ENCODE assay signal across 9 cellular contexts in the genomic region with DNA sequence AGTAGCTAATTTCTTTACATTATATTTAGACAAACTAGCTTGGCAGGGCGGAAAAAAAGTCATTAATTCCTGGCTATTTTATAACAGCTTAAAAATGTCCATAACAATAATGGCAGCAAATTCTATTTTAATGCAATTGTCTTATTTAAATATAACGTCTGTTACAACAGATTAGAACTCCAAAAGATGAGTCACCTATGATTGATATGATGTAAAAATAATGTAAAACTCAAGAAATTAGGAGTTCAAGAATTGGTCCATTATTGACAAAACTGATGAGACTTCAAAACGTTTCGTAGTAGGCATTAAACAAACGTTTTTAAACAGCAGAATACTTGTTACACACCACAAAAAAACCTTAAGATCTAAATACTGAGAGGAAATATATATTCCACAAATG. TPM values are rescaled to one million over a fixed set of nuclear protein-coding genes. Genes with fewer than 3 reads are reported as not detected.
DNase-seq lines count a peak whose midpoint lies in the region; ATAC-seq lines count a peak whose summit lies in the region.
"Had no signal": no experiment of that assay in that cellular context is flagged by ENCODE, and none has a peak within 500 bp of the region (broad histone marks: within the 10 kb centered on the region; RNA-seq: fewer than 3 reads in every experiment).

No MANE protein-coding gene starts in this region.

- intact Hi-C loops in dendritic cell treated with granulocyte-macrophage colony-stimulating factor and Interleukin-4, amounts not matched to agents 40 ng/mL and 50 ng/mL, for 4 days (cut with micrococcal nuclease), result loop anchor here (5.0 to 10.0 kb wide), 4 partner anchors 63 to 372 kb away; partner anchors contain the start of genes CCT4, COMMD1 and USP34

- peak overlapping the region; percentile 98 for H3K27ac Mint-ChIP-seq in dendritic cell treated with granulocyte-macrophage colony-stimulating factor and Interleukin-4, amounts not matched to agents 40 ng/mL and 50 ng/mL, for 4 days
- peak overlapping the region; percentile 90 to 91 for H3K27ac Mint-ChIP-seq in natural killer cell treated with Interleukin-12 subunit alpha and Interleukin-12 subunit beta and Interleukin-15 and Interleukin-18, amount 100 ng/mL, for 72 hours

- DNase-seq in Karpas-422, result no peak
- no peak for DNase-seq in natural killer cell treated with Interleukin-12 subunit alpha and Interleukin-12 subunit beta and Interleukin-15 and Interleukin-18, amount 100 ng/mL, for 72 hours (ENCODE audit: low spot score)
- DNase-seq in activated CD4-positive, CD25-positive, alpha-beta regulatory T cell (lab: John Stamatoyannopoulos, UW), result no peak
- DNase-seq in NCI-H446 treated with DMSO at 0.1 percent for 48 hours (lab: John Stamatoyannopoulos, UW), result no peak
- DNase-seq in NCI-H146 (lab: John Stamatoyannopoulos, UW), result no peak
- DNase-seq: NCI-H748 treated with DMSO at 0.1 percent for 48 hours had no signal

- H3K27me3 Mint-ChIP-seq in dendritic cell treated with granulocyte-macrophage colony-stimulating factor and Interleukin-4, amounts not matched to agents 40 ng/mL and 50 ng/mL, for 4 days, result no peaks in the 10 kb centered on the region
- H3K27me3 Mint-ChIP-seq in natural killer cell treated with Interleukin-12 subunit alpha and Interleukin-12 subunit beta and Interleukin-15 and Interleukin-18, amount 100 ng/mL, for 72 hours, result no peaks in the 10 kb centered on the region

- no peaks in the 10 kb centered on the region for H3K9me3 ChIP-seq in BLaER1
- H3K9me3 ChIP-seq in Karpas-422 (ENCODE audit: low read length), result no peaks in the 10 kb centered on the region

- peak overlapping the region; percentile 99 for H3K27ac ChIP-seq in BLaER1
- H3K27ac ChIP-seq in Karpas-422 (ENCODE audit: low read length), result peak overlapping the region; percentile 88

- peaks cover 33% of the 10 kb centered on the region for H3K4me1 Mint-ChIP-seq in dendritic cell treated with granulocyte-macrophage colony-stimulating factor and Interleukin-4, amounts not matched to agents 40 ng/mL and 50 ng/mL, for 4 days (ENCODE audit: low read depth)
- H3K4me1 Mint-ChIP-seq in natural killer cell treated with Interleukin-12 subunit alpha and Interleukin-12 subunit beta and Interleukin-15 and Interleukin-18, amount 100 ng/mL, for 72 hours (ENCODE audit: low read depth in 2 of 2), result peaks cover 35 to 47% of the 10 kb centered on the region in 2 donors

- no peak overlapping the region for H2AFZ ChIP-seq in Karpas-422 (ENCODE audit: low read length)

- H3K4me3 Mint-ChIP-seq in dendritic cell treated with granulocyte-macrophage colony-stimulating factor and Interleukin-4, amounts not matched to agents 40 ng/mL and 50 ng/mL, for 4 days, result peak overlapping the region; percentile 98
- peak overlapping the region; percentile 95 for H3K4me3 Mint-ChIP-seq in natural killer cell treated with Interleukin-12 subunit alpha and Interleukin-12 subunit beta and Interleukin-15 and Interleukin-18, amount 100 ng/mL, for 72 hours

- H3K4me1 ChIP-seq in BLaER1 (peaks cover 61% of the 10 kb centered on the region), Karpas-422 (ENCODE audit: low read length) (peaks cover 59% of the 10 kb centered on the region)

- H3K4me2 ChIP-seq in BLaER1 (peak overlapping the region; percentile 85), Karpas-422 (ENCODE audit: low read depth, low read length, poor library complexity, severe bottlenecking) (peak overlapping the region; percentile 77)

- H3K9me2 ChIP-seq in Karpas-422 (replicated peaks; ENCODE audit: insufficient read depth, low read length), result no peaks in the 10 kb centered on the region

- H3K36me3 ChIP-seq in BLaER1 (peaks cover 31% of the 10 kb centered on the region), Karpas-422 (ENCODE audit: insufficient read depth, low read length) (peaks cover 38% of the 10 kb centered on the region; the same call in 1 of the 2 replicates)

- H4K20me1 ChIP-seq in BLaER1 (peaks cover 60% of the 10 kb centered on the region), Karpas-422 (ENCODE audit: insufficient read depth, low read depth, low read length) (peaks cover 55% of the 10 kb centered on the region)

- no peaks in the 10 kb centered on the region for H3K9me3 Mint-ChIP-seq in dendritic cell treated with granulocyte-macrophage colony-stimulating factor and Interleukin-4, amounts not matched to agents 40 ng/mL and 50 ng/mL, for 4 days
- H3K9me3 Mint-ChIP-seq in natural killer cell treated with Interleukin-12 subunit alpha and Interleukin-12 subunit beta and Interleukin-15 and Interleukin-18, amount 100 ng/mL, for 72 hours, result no peaks in the 10 kb centered on the region

- H3K36me3 Mint-ChIP-seq in dendritic cell treated with granulocyte-macrophage colony-stimulating factor and Interleukin-4, amounts not matched to agents 40 ng/mL and 50 ng/mL, for 4 days (ENCODE audit: low read depth), result peaks cover 43% of the 10 kb centered on the region
- peaks cover 14% of the 10 kb centered on the region for H3K36me3 Mint-ChIP-seq in natural killer cell treated with Interleukin-12 subunit alpha and Interleukin-12 subunit beta and Interleukin-15 and Interleukin-18, amount 100 ng/mL, for 72 hours

- H3K27me3 ChIP-seq in BLaER1 (no peaks in the 10 kb centered on the region), Karpas-422 (ENCODE audit: low read length) (no peaks in the 10 kb centered on the region)

- ATAC-seq in natural killer cell treated with Interleukin-12 subunit alpha and Interleukin-12 subunit beta and Interleukin-15 and Interleukin-18, amount 100 ng/mL, for 72 hours, result no peak
- no peak for ATAC-seq in HG02981 (IDR thresholded peaks at IDR 0.05; ENCODE audit: unreplicated experiment)

- H3K9ac ChIP-seq in BLaER1 (peak overlapping the region; percentile 99), Karpas-422 (ENCODE audit: low read length) (peak overlapping the region; percentile 94)

- H3K4me3 ChIP-seq in BLaER1 (peak overlapping the region; percentile 80), Karpas-422 (ENCODE audit: low read length) (peak overlapping the region; percentile 79)

- peaks cover 76% of the 10 kb centered on the region for H3K79me2 ChIP-seq in Karpas-422 (ENCODE audit: low read length)

RNA-seq across cellular contexts. Expression of gene XPO1, which starts 2.7 kb away (rescaled TPM):
- total RNA-seq in Karpas-422 (2014; rRNA removed; shearing (Covaris generic); ENCODE audit: low replicate concordance), result 181 and 251 TPM in 2 replicates
- 100 to 1,000 TPM; 158 to 220 TPM for total RNA-seq in natural killer cell treated with Interleukin-12 subunit alpha and Interleukin-12 subunit beta and Interleukin-15 and Interleukin-18, amount 100 ng/mL, for 72 hours
